1 cellular context compared by ENCODE assay signal in genomic region chr6:122472022-122472340, GRCh38.
A peak's percentile ranks its signal among the peaks of the same experiment; 100 is the strongest.
TF ChIP-seq lines count a peak whose summit lies in the region.

No MANE protein-coding gene starts in this region.

TF ChIP-seq in K562, 482 proteins besides CTCF, POLR2A, EP300 and RAD21 (continued from another document):
- no peak for TF ChIP-seq ZBTB11 (CRISPR knock-in tag; IDR thresholded peaks at IDR 0.05)
- no peak for TF ChIP-seq MXI1 (IDR thresholded peaks at IDR 0.05; ENCODE audit: low read depth, low read length)
- no peak for TF ChIP-seq ZNF561 (CRISPR knock-in tag; conservative IDR thresholded peaks at IDR 0.05)
- TF ChIP-seq DDX20 (tag; IDR thresholded peaks at IDR 0.05; ENCODE audit: low read depth), result no peak
- peak; percentile 77; the same call in 1 of the 2 replicates for TF ChIP-seq PHF8 (IDR thresholded peaks at IDR 0.05; ENCODE audit: borderline replicate concordance, low read length)
- TF ChIP-seq ZBTB7A (IDR thresholded peaks at IDR 0.05; ENCODE audit: borderline replicate concordance, control insufficient read depth, low read depth, low read length), result no peak
- TF ChIP-seq ZC3H8 (IDR thresholded peaks at IDR 0.05), result no peak
- TF ChIP-seq ATF7 (IDR thresholded peaks at IDR 0.05), result 0 out of 2 replicates have a peak, but pooled peaks have one; percentile 2
- 0 out of 4 replicates have a peak, but pooled peaks of 1 of the 2 experiments have one; percentile 4 for TF ChIP-seq HDAC1 (IDR thresholded peaks at IDR 0.05)
- peak; percentile 46; the same call in 1 of the 2 replicates for TF ChIP-seq MTA3 (IDR thresholded peaks at IDR 0.05; ENCODE audit: borderline replicate concordance)
